16 cellular contexts compared by ENCODE assay signal in the genomic region with DNA sequence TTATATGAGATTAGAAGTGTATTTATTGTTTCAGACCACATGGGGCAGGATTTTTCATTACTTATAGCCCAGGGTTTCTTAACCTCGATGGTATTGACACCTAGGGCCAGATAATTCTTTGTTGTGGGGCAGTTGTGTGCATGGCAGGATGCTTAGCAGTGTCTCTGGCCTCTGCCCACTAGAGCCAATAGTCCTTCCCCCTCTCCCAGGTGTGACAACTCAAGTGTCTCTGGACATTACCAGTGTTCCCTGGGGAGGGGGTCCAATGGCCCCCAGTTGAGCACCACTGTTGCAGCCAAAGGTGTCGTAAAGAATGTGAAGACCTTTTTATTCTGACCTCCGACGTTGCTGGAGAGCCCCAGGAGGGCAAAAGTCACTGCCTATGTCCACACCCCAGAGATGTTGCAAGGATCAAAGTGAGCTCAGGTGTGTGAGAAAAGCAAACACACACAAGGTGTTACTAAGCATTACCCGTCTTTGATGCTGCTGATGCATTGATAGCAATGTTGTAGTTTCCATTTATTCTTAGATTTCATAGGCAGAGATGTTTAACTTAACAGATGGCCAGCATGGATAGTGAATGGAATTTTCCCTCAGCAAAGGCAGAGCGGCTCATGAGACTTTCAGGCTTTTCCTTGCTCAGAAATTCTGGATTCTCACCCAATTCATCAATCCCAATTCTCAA. TPM values are rescaled to one million over a fixed set of nuclear protein-coding genes. Genes with fewer than 3 reads are reported as not detected.
DNase-seq lines count a peak whose midpoint lies in the region; ATAC-seq, FAIRE-seq and TF ChIP-seq lines count a peak whose summit lies in the region.
"Had no signal": no experiment of that assay in that cellular context is flagged by ENCODE, and none has a peak within 500 bp of the region (broad histone marks: within the 10 kb centered on the region; RNA-seq: fewer than 3 reads in every experiment).

No MANE protein-coding gene starts in this region.

- H3K4me3 ChIP-seq in LNCaP clone FGC (ENCODE audit: low read depth, low read length) (no peak overlapping the region), bronchial epithelial cell (ENCODE audit: low read depth, low read length) (no peak overlapping the region), osteoblast (ENCODE audit: insufficient read depth, low read length) (no peak overlapping the region)
- H3K4me3 ChIP-seq: esophagus squamous epithelium, MG63, testis had no signal

- H4K20me1 ChIP-seq in osteoblast (ENCODE audit: insufficient read depth, low read length): no peaks in the 10 kb centered on the region

- TF ChIP-seq CTCF in LNCaP clone FGC (IDR thresholded peaks at IDR 0.05; ENCODE audit: control insufficient read depth, extremely low read depth, insufficient read depth) (0 out of 2 replicates have a peak, but pooled peaks have one; percentile 2), bronchial epithelial cell (IDR thresholded peaks at IDR 0.05; ENCODE audit: insufficient read depth, low read length, severe bottlenecking) (peak; percentile 17), osteoblast (IDR thresholded peaks at IDR 0.05; ENCODE audit: extremely low read depth, low read depth, low read length) (peak; percentile 28)

- no peaks in the 10 kb centered on the region for H3K79me2 ChIP-seq in osteoblast (ENCODE audit: insufficient read depth, low read length)

- H2AFZ ChIP-seq in osteoblast (ENCODE audit: low read length): no peak overlapping the region

- peak; percentile 24 for DNase-seq in DMS 273 (lab: John Stamatoyannopoulos, UW; ENCODE audit: unreplicated experiment)
- no peak for DNase-seq in DMS 273 treated with DMSO at 0.1 percent for 48 hours (lab: John Stamatoyannopoulos, UW)
- peak; percentile 17 for DNase-seq in LNCaP clone FGC (ENCODE audit: low read depth)
- no peak for DNase-seq in bronchial epithelial cell (ENCODE audit: low read depth)
- no peak for DNase-seq in osteoblast (ENCODE audit: insufficient read length, low spot score, missing footprints)
- no peak for DNase-seq in NK-92 (lab: John Stamatoyannopoulos, UW; ENCODE audit: unreplicated experiment)
- no peak for DNase-seq in NCI-H2196 treated with DMSO at 0.1 percent for 48 hours (lab: John Stamatoyannopoulos, UW; ENCODE audit: unreplicated experiment)
- DNase-seq: activated CD4-positive, alpha-beta T cell treated with anti-CD3 and anti-CD28 coated beads, Interleukin-2, amount 50 U/mL, for 4 hours; activated naive CD4-positive, alpha-beta T cell treated with Interleukin-2 at 50 U/mL for 16 hours; DMS79 treated with DMSO at 0.1 percent for 48 hours; esophagus squamous epithelium; MG63; NCI-H446; testis had no signal

- no peak overlapping the region for H3K4me2 ChIP-seq in osteoblast (ENCODE audit: insufficient read depth, low read length)

- ATAC-seq in HG03159 (IDR thresholded peaks at IDR 0.05; ENCODE audit: unreplicated experiment): no peak

- no peaks in the 10 kb centered on the region for H3K4me1 ChIP-seq in osteoblast (ENCODE audit: insufficient read depth, low read length)
- H3K4me1 ChIP-seq: esophagus squamous epithelium, testis had no signal

- H3K36me3 ChIP-seq in bronchial epithelial cell (ENCODE audit: control insufficient read depth, insufficient read depth, low read length) (no peaks in the 10 kb centered on the region), osteoblast (ENCODE audit: insufficient read depth, low read length) (no peaks in the 10 kb centered on the region)
- H3K36me3 ChIP-seq: esophagus squamous epithelium, MG63 had no signal

- H3K27ac ChIP-seq in osteoblast (ENCODE audit: low read depth, low read length): no peak overlapping the region
- H3K27ac ChIP-seq: esophagus squamous epithelium, testis had no signal

- no peak for FAIRE-seq in bronchial epithelial cell (lab: Jason Lieb, UNC)

- H3K9me3 ChIP-seq in osteoblast (ENCODE audit: low read depth, low read length): no peaks in the 10 kb centered on the region
- H3K9me3 ChIP-seq: esophagus squamous epithelium, MG63, testis had no signal

- no peaks in the 10 kb centered on the region for H3K27me3 ChIP-seq in bronchial epithelial cell (ENCODE audit: control insufficient read depth, insufficient read depth, low read length)
- H3K27me3 ChIP-seq in osteoblast (ENCODE audit: insufficient read depth, low read length): peaks cover 4% of the 10 kb centered on the region
- H3K27me3 ChIP-seq: esophagus squamous epithelium, MG63, testis had no signal

RNA-seq across cellular contexts. Expression of gene BANF2, which starts 22.2 kb away (rescaled TPM):
- total RNA-seq in bronchial epithelial cell (not detected in 2 replicates), osteoblast (not detected in 2 replicates)
- total RNA-seq: A172, esophagus squamous epithelium had no signal

RNA-seq across cellular contexts. Expression of gene RRBP1, which starts 39.9 kb away (rescaled TPM):
- total RNA-seq in bronchial epithelial cell: 65.0 and 97.5 TPM in 2 replicates
- total RNA-seq in osteoblast: 122 and 126 TPM in 2 replicates

Comparison
In these comparisons a context has a peak if more than half of its experiments do, and no peak if none do; other contexts are left out.
1. DNase-seq: peak in DMS 273 (single experiment) and LNCaP clone FGC (single experiment); none in DMS 273 treated with DMSO at 0.1 percent for 48 hours (single experiment), bronchial epithelial cell (single experiment), osteoblast (single experiment), NK-92 (single experiment) and NCI-H2196 treated with DMSO at 0.1 percent for 48 hours (single experiment).
2. Peak in every context shown above with its lines, with median percentiles within 50 percentile points of each other: CTCF ChIP-seq.